ENCODE assay signal across 1 cellular context in genomic region chr19:12825259-12826131, GRCh38.
TF ChIP-seq lines count a peak whose summit lies in the region.

No MANE protein-coding gene starts in this region.

TF ChIP-seq in HepG2, 621 proteins besides CTCF, POLR2A, EP300 and RAD21 (continued from another document and continues in another):
- peak; percentile 81 for TF ChIP-seq ZMYM2 (CRISPR knock-in tag; IDR thresholded peaks at IDR 0.05)
- TF ChIP-seq THAP11 (CRISPR knock-in tag; IDR thresholded peaks at IDR 0.05), result 0 out of 2 replicates have a peak, but pooled peaks have one; percentile 42
- TF ChIP-seq SP4 (CRISPR knock-in tag; IDR thresholded peaks at IDR 0.05), result 0 out of 2 replicates have a peak, but pooled peaks have one; percentile 27
- peak; percentile 47; the same call in 1 of the 2 replicates for TF ChIP-seq YEATS2 (CRISPR knock-in tag; IDR thresholded peaks at IDR 0.05; ENCODE audit: borderline replicate concordance)
- peak; percentile 51 for TF ChIP-seq PHF8 (CRISPR knock-in tag; IDR thresholded peaks at IDR 0.05)
- TF ChIP-seq IRF1 (CRISPR knock-in tag; IDR thresholded peaks at IDR 0.05; ENCODE audit: low read depth), result no peak
- TF ChIP-seq MIER2 (CRISPR knock-in tag; IDR thresholded peaks at IDR 0.05), result 0 out of 2 replicates have a peak, but pooled peaks have one; percentile 20
- TF ChIP-seq SP1 (IDR thresholded peaks at IDR 0.05), result no peak
- peak; percentile 72; the same call in 1 of the 2 replicates for TF ChIP-seq SP1 (CRISPR knock-in tag; IDR thresholded peaks at IDR 0.05)
- TF ChIP-seq RXRB (CRISPR knock-in tag; IDR thresholded peaks at IDR 0.05; ENCODE audit: borderline replicate concordance), result 0 out of 2 replicates have a peak, but pooled peaks have one; percentile 28
- TF ChIP-seq ZNF207 (IDR thresholded peaks at IDR 0.05; ENCODE audit: borderline replicate concordance), result no peak
- TF ChIP-seq PPARG (CRISPR knock-in tag; conservative IDR thresholded peaks at IDR 0.05), result peak; percentile 70; the same call in 1 of the 2 replicates
- TF ChIP-seq ZNF740 (CRISPR knock-in tag; IDR thresholded peaks at IDR 0.05), result peak; percentile 89; the same call in 1 of the 2 replicates
- no peak for TF ChIP-seq PAWR (CRISPR knock-in tag; IDR thresholded peaks at IDR 0.05; ENCODE audit: borderline replicate concordance)
- TF ChIP-seq DMAP1 (CRISPR knock-in tag; IDR thresholded peaks at IDR 0.05), result no peak
- TF ChIP-seq HNRNPL (IDR thresholded peaks at IDR 0.05; ENCODE audit: low read depth, low read length), result no peak
- TF ChIP-seq ONECUT2 (CRISPR knock-in tag; IDR thresholded peaks at IDR 0.05), result no peak
- no peak for TF ChIP-seq U2AF1 (optimal IDR thresholded peaks at IDR 0.05; ENCODE audit: low read depth, low read length)
- TF ChIP-seq ZNF674 (CRISPR knock-in tag; IDR thresholded peaks at IDR 0.05; ENCODE audit: low read depth), result no peak
- 0 out of 2 replicates have a peak, but pooled peaks have one; percentile 47 for TF ChIP-seq CBX5 (CRISPR knock-in tag; IDR thresholded peaks at IDR 0.05; ENCODE audit: borderline replicate concordance)
- TF ChIP-seq UBTF (CRISPR knock-in tag; IDR thresholded peaks at IDR 0.05), result peak; percentile 48; the same call in 1 of the 2 replicates
- no peak for TF ChIP-seq NFE2 (CRISPR knock-in tag; IDR thresholded peaks at IDR 0.05)
- TF ChIP-seq NRL (CRISPR knock-in tag; IDR thresholded peaks at IDR 0.05; ENCODE audit: borderline replicate concordance), result peak; percentile 57; the same call in 1 of the 2 replicates
- peak; percentile 23; the same call in 1 of the 2 replicates for TF ChIP-seq GATAD1 (CRISPR knock-in tag; IDR thresholded peaks at IDR 0.05)
- TF ChIP-seq MEF2D (CRISPR knock-in tag; IDR thresholded peaks at IDR 0.05), result no peak
- TF ChIP-seq ZNF83 (CRISPR knock-in tag; IDR thresholded peaks at IDR 0.05; ENCODE audit: borderline replicate concordance), result no peak
- no peak for TF ChIP-seq HMGA1 (CRISPR knock-in tag; conservative IDR thresholded peaks at IDR 0.05)
- no peak for TF ChIP-seq ARNT (IDR thresholded peaks at IDR 0.05)
- peak; percentile 46; the same call in 1 of the 2 replicates for TF ChIP-seq HDAC1 (CRISPR knock-in tag; IDR thresholded peaks at IDR 0.05)
- no peak for TF ChIP-seq ZSCAN20 (CRISPR knock-in tag; IDR thresholded peaks at IDR 0.05; ENCODE audit: borderline replicate concordance)
- no peak for TF ChIP-seq NR2F6 (IDR thresholded peaks at IDR 0.05)
- TF ChIP-seq NR2F6 (CRISPR knock-in tag; IDR thresholded peaks at IDR 0.05), result 0 out of 2 replicates have a peak, but pooled peaks have one; percentile 15
- TF ChIP-seq ZNF331 (CRISPR knock-in tag; IDR thresholded peaks at IDR 0.05), result 0 out of 2 replicates have a peak, but pooled peaks have one; percentile 46
- TF ChIP-seq KDM2A (CRISPR knock-in tag; IDR thresholded peaks at IDR 0.05; ENCODE audit: borderline replicate concordance, low read depth), result peak; percentile 73; the same call in 1 of the 2 replicates
- TF ChIP-seq DBP (CRISPR knock-in tag; IDR thresholded peaks at IDR 0.05; ENCODE audit: not compliant biosample characterization), result no peak
- TF ChIP-seq ZBTB2 (CRISPR knock-in tag; IDR thresholded peaks at IDR 0.05; ENCODE audit: low read depth), result no peak
- no peak for TF ChIP-seq ZHX2 (IDR thresholded peaks at IDR 0.05; ENCODE audit: low read depth)
- no peak for TF ChIP-seq ZHX2 (CRISPR knock-in tag; IDR thresholded peaks at IDR 0.05; ENCODE audit: borderline replicate concordance)
- no peak for TF ChIP-seq CREBL2 (CRISPR knock-in tag; IDR thresholded peaks at IDR 0.05; ENCODE audit: borderline replicate concordance)
- TF ChIP-seq ZNF7 (CRISPR knock-in tag; IDR thresholded peaks at IDR 0.05), result no peak
- 0 out of 2 replicates have a peak, but pooled peaks have one; percentile 15 for TF ChIP-seq ZBTB33 (CRISPR knock-in tag; IDR thresholded peaks at IDR 0.05)
- no peak for TF ChIP-seq PRMT3 (CRISPR knock-in tag; IDR thresholded peaks at IDR 0.05; ENCODE audit: borderline replicate concordance, low read depth)
- no peak for TF ChIP-seq HNF4G (IDR thresholded peaks at IDR 0.05; ENCODE audit: borderline replicate concordance, low read depth, low read length)
- TF ChIP-seq HNF4G (CRISPR knock-in tag; IDR thresholded peaks at IDR 0.05; ENCODE audit: borderline replicate concordance, low read depth), result no peak
- TF ChIP-seq PRDM10 (CRISPR knock-in tag; IDR thresholded peaks at IDR 0.05; ENCODE audit: low read depth), result peak; percentile 42; the same call in 1 of the 2 replicates
- no peak for TF ChIP-seq SOX13 (IDR thresholded peaks at IDR 0.05)
- peak in 1 of 2 experiments; percentile 22; a peak in 1 of 4 replicates for TF ChIP-seq SOX13 (CRISPR knock-in tag; conservative IDR thresholded peaks at IDR 0.05 in 1 of 2, IDR thresholded peaks at IDR 0.05 in 1 of 2)
- no peak for TF ChIP-seq ZNF891 (CRISPR knock-in tag; IDR thresholded peaks at IDR 0.05)
- TF ChIP-seq ZNF30 (CRISPR knock-in tag; IDR thresholded peaks at IDR 0.05), result no peak
